8 cellular contexts compared by ENCODE assay signal in genomic region chr15:89740137-89740536, GRCh38. TPM values are rescaled to one million over a fixed set of nuclear protein-coding genes. Genes with fewer than 3 reads are reported as not detected.
DNase-seq lines count a peak whose midpoint lies in the region; FAIRE-seq and TF ChIP-seq lines count a peak whose summit lies in the region.

No MANE protein-coding gene starts in this region.

- H4K20me1 ChIP-seq in Karpas-422 (ENCODE audit: insufficient read depth, low read depth, low read length) (no peaks in the 10 kb centered on the region), OCI-LY7 (ENCODE audit: insufficient read depth, low read length) (no peaks in the 10 kb centered on the region), neural cell (ENCODE audit: insufficient read depth) (no peaks in the 10 kb centered on the region)

- H3K9ac ChIP-seq in Karpas-422 (ENCODE audit: low read length): no peak overlapping the region
- H3K9ac ChIP-seq in neural cell (ENCODE audit: low read length): no peak overlapping the region

- no peaks in the 10 kb centered on the region for H3F3A ChIP-seq in neural cell (ENCODE audit: insufficient read depth, low read length, poor library complexity, severe bottlenecking)

- peak; percentile 92 for TF ChIP-seq RAD21 in neural cell (conservative IDR thresholded peaks at IDR 0.05)

- no peaks in the 10 kb centered on the region for H3K36me3 ChIP-seq in Karpas-422 (ENCODE audit: insufficient read depth, low read length)
- H3K36me3 ChIP-seq in OCI-LY7 (ENCODE audit: insufficient read depth, low read length): no peaks in the 10 kb centered on the region
- H3K36me3 ChIP-seq in neural cell (ENCODE audit: insufficient read depth, low read length): no peaks in the 10 kb centered on the region

- CTCF ChIA-PET in OCI-LY7 (lab: Charles Lee; ENCODE audit: unreplicated experiment): interaction anchor here (0.5 to 1.0 kb wide), 3 partner anchors 16 to 65 kb away, joined by 3 to 8 read pairs (median 4); no protein-coding TSS in a partner anchor

- H3K9me3 ChIP-seq in Karpas-422 (ENCODE audit: low read length) (no peaks in the 10 kb centered on the region), OCI-LY7 (ENCODE audit: low read length) (no peaks in the 10 kb centered on the region), neural cell (ENCODE audit: low read length) (no peaks in the 10 kb centered on the region)

- no peaks in the 10 kb centered on the region for H3K27me3 ChIP-seq in Karpas-422 (ENCODE audit: low read length)
- H3K27me3 ChIP-seq in neural cell (ENCODE audit: insufficient read depth, low read depth, low read length): no peaks in the 10 kb centered on the region

- intact Hi-C loops in OCI-LY7 (cut with micrococcal nuclease; ENCODE audit: unreplicated experiment): loop anchor here (1.0 to 5.0 kb wide), 3 partner anchors 135 to 347 kb away; no protein-coding TSS in a partner anchor

- H3K79me2 ChIP-seq in Karpas-422 (ENCODE audit: low read length) (no peaks in the 10 kb centered on the region), OCI-LY7 (ENCODE audit: insufficient read depth, low read depth, low read length) (no peaks in the 10 kb centered on the region), neural cell (replicated peaks; ENCODE audit: insufficient read depth, low read length) (no peaks in the 10 kb centered on the region)

- BruUV-seq in OCI-LY7 (replicated peaks; lab: Mats Ljungman, UMichigan): no TSS peak

- TF ChIP-seq CTCF in OCI-LY7 (conservative IDR thresholded peaks at IDR 0.05; ENCODE audit: low read length) (peak; percentile 93), fibroblast of mammary gland (conservative IDR thresholded peaks at IDR 0.05; ENCODE audit: control insufficient read depth, insufficient read depth, low read depth, low read length) (peak; percentile 90), neural cell (IDR thresholded peaks at IDR 0.05; ENCODE audit: poor library complexity, severe bottlenecking) (peak; percentile 96)

- peak; percentile 96 for FAIRE-seq in urothelium cell line (lab: Jason Lieb, UNC)

- H3K4me3 ChIP-seq in Karpas-422 (ENCODE audit: low read length): no peak overlapping the region
- peak overlapping the region; percentile 34 for H3K4me3 ChIP-seq in OCI-LY7 (ENCODE audit: low read depth, low read length, poor library complexity, severe bottlenecking)
- H3K4me3 ChIP-seq in fibroblast of mammary gland (ENCODE audit: control insufficient read depth, low read depth, low read length): no peak overlapping the region
- H3K4me3 ChIP-seq in neural cell (ENCODE audit: low read length): no peak overlapping the region

- H3K4me2 ChIP-seq in Karpas-422 (ENCODE audit: low read depth, low read length, poor library complexity, severe bottlenecking) (no peak overlapping the region), OCI-LY7 (ENCODE audit: low read length) (peak overlapping the region; percentile 60; the same call in 1 of the 2 replicates), neural cell (ENCODE audit: low read length) (no peak overlapping the region)

- H3K4me1 ChIP-seq in Karpas-422 (ENCODE audit: low read length) (no peaks in the 10 kb centered on the region), OCI-LY7 (ENCODE audit: insufficient read depth, low read length, poor library complexity, severe bottlenecking) (no peaks in the 10 kb centered on the region)

- H3K27ac ChIP-seq in Karpas-422 (ENCODE audit: low read length): no peak overlapping the region
- H3K27ac ChIP-seq in OCI-LY7 (ENCODE audit: low read depth, low read length, poor library complexity, severe bottlenecking): no peak overlapping the region
- H3K27ac ChIP-seq in neural cell (ENCODE audit: low read length): no peak overlapping the region

- H2AFZ ChIP-seq in Karpas-422 (ENCODE audit: low read length): no peak overlapping the region
- H2AFZ ChIP-seq in OCI-LY7 (ENCODE audit: low read length): peak overlapping the region; percentile 67
- H2AFZ ChIP-seq in neural cell (ENCODE audit: low read depth, low read length): no peak overlapping the region

- TF ChIP-seq EP300 in neural cell (conservative IDR thresholded peaks at IDR 0.05; ENCODE audit: poor library complexity, severe bottlenecking): no peak

- POLR2A ChIA-PET in OCI-LY7 (lab: Charles Lee): interaction anchor here (0.7 kb wide), 1 partner anchor 12 kb away, joined by 3 read pairs; no protein-coding TSS in a partner anchor

- H3K9me2 ChIP-seq in Karpas-422 (replicated peaks; ENCODE audit: insufficient read depth, low read length) (no peaks in the 10 kb centered on the region), OCI-LY7 (ENCODE audit: insufficient read depth, low read length) (no peaks in the 10 kb centered on the region), neural cell (ENCODE audit: insufficient read depth, low read length) (no peaks in the 10 kb centered on the region)

- peak in 9 of 14 donors; percentile 3 to 60 (median 21) for DNase-seq in C1 segment of cervical spinal cord (lab: John Stamatoyannopoulos, UW)
- DNase-seq in GM19238 (ENCODE audit: insufficient read length, low spot score): peak; percentile 71
- peak; percentile 92 for DNase-seq in Karpas-422
- peak; percentile 79 for DNase-seq in OCI-LY7 (ENCODE audit: low spot score)
- DNase-seq in activated T-cell treated with anti-CD3 and anti-CD28 coated beads for 4 hours: peak; percentile 50
- DNase-seq in fibroblast of mammary gland (ENCODE audit: low read depth): peak; percentile 75
- peak; percentile 80 for DNase-seq in urothelium cell line (ENCODE audit: low spot score)

TF ChIP-seq in neural cell, 6 proteins besides CTCF, POLR2A, EP300 and RAD21:
- peak; percentile 83 for TF ChIP-seq SMC3 (conservative IDR thresholded peaks at IDR 0.05; ENCODE audit: poor library complexity)
- no peak for TF ChIP-seq EZH2 (IDR thresholded peaks at IDR 0.05; ENCODE audit: borderline replicate concordance, insufficient read depth, low read length, poor library complexity, severe bottlenecking)

RNA-seq across cellular contexts. Expression of gene MESP1, which starts 10.9 kb away (rescaled TPM):
- 0.14 TPM in 1 of 2 replicates, not detected in the other for total RNA-seq in Karpas-422 (2014; rRNA removed; shearing (Covaris generic); ENCODE audit: low replicate concordance)
- 0.05 and 3.5 TPM in 2 replicates for total RNA-seq in OCI-LY7 (2014; rRNA removed; shearing (Covaris generic))
- total RNA-seq in OCI-LY7 (2022): not detected in 2 replicates
- 4.8 and 5.5 TPM in 2 replicates for polyA plus RNA-seq in neural cell
- polyA minus RNA-seq in neural cell: 1.7 and 2.0 TPM in 2 replicates

RNA-seq across cellular contexts. Expression of gene MESP2, which starts 36.0 kb away (rescaled TPM):
- not detected in 2 replicates for total RNA-seq in Karpas-422 (2014; rRNA removed; shearing (Covaris generic); ENCODE audit: low replicate concordance)
- total RNA-seq in OCI-LY7 (2014; rRNA removed; shearing (Covaris generic)): not detected in 2 replicates
- total RNA-seq in OCI-LY7 (2022): not detected in 2 replicates
- polyA plus RNA-seq in neural cell: not detected in 2 replicates
- polyA minus RNA-seq in neural cell: not detected in 2 replicates

RNA-seq across cellular contexts. Expression of gene WDR93, which starts 49.5 kb away (rescaled TPM):
- not detected in 2 replicates for total RNA-seq in Karpas-422 (2014; rRNA removed; shearing (Covaris generic); ENCODE audit: low replicate concordance)
- total RNA-seq in OCI-LY7 (2014; rRNA removed; shearing (Covaris generic)): 0.19 TPM in 1 of 2 replicates, not detected in the other
- not detected in 2 replicates for total RNA-seq in OCI-LY7 (2022)
- 0.41 TPM in 1 of 2 replicates, not detected in the other for polyA plus RNA-seq in neural cell
- 0.58 and 0.73 TPM in 2 replicates for polyA minus RNA-seq in neural cell

RNA-seq across cellular contexts. Expression of gene PEX11A, which starts 49.6 kb away (rescaled TPM):
- total RNA-seq in Karpas-422 (2014; rRNA removed; shearing (Covaris generic); ENCODE audit: low replicate concordance): not detected in 2 replicates
- total RNA-seq in OCI-LY7 (2014; rRNA removed; shearing (Covaris generic)): 2.0 and 2.4 TPM in 2 replicates
- 0.77 and 2.8 TPM in 2 replicates for total RNA-seq in OCI-LY7 (2022)
- polyA plus RNA-seq in neural cell: 13.6 and 18.1 TPM in 2 replicates
- 9.0 and 13.1 TPM in 2 replicates for polyA minus RNA-seq in neural cell

Comparison
In these comparisons a context has a peak if more than half of its experiments do, and no peak if none do; other contexts are left out.
1. DNase-seq: peak in every context shown above with its lines; median percentile 92 in Karpas-422; 80 in urothelium cell line; 79 in OCI-LY7; 75 in fibroblast of mammary gland; 71 in GM19238; 50 in activated T-cell treated with anti-CD3 and anti-CD28 coated beads for 4 hours; 21 in C1 segment of cervical spinal cord.